Comparison of ENCODE assay signal across 17 cellular contexts in the genomic region with DNA sequence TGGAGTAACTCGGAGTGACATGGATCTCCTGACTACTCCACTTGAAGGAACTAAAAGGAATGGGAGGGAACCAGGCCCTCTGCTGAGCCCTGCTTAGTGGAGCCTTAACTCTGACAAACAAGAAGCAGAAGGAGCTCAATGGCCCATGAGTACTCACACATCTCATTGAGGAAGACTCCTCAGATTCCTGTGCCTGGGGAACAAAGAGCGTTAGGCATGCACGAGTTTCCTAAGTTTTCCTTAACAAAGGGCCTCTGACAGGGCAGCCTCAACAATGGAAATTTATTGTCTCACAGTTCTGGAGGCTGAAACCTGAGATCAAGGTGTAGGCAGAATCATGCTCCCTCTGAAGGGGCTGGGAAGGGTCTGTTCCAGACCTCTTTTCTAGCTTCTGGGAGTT.
"Had no signal": no experiment of that assay in that cellular context is flagged by ENCODE, and none has a peak within 500 bp of the region (broad histone marks: within the 10 kb centered on the region; RNA-seq: fewer than 3 reads in every experiment).

No MANE protein-coding gene starts in this region.

- DNase-seq: activated CD4-positive, alpha-beta T cell treated with anti-CD3 and anti-CD28 coated beads, Interleukin-2, amount 10 ng/mL, durations not matched to agents 7 days and 5 days; activated CD8-positive, alpha-beta memory T cell treated with anti-CD3 and anti-CD28 coated beads for 24 hours; activated naive CD8-positive, alpha-beta T cell treated with anti-CD3 and anti-CD28 coated beads for 36 hours; amygdala; naive thymus-derived CD8-positive, alpha-beta T cell; posterior cingulate gyrus; stimulated activated CD4-positive, alpha-beta T cell treated with anti-CD3 and anti-CD28 coated beads, Interleukin-15, amount 100 ng/mL, for 24 hours; stimulated activated CD4-positive, alpha-beta T cell treated with anti-CD3 and anti-CD28 coated beads, Interleukin-4, amount 100 ng/mL, for 1 hour; stimulated activated naive B cell treated with anti-CD40 and anti-IgM and Interleukin-4, amounts not matched to agents 10 μg/mL and 1 μg/mL and 100 μg/mL, for 72 hours; T-helper 2 cell had no signal

- H3K4me1 ChIP-seq: vagina had no signal

- H3K27ac ChIP-seq: coronary artery, esophagus muscularis mucosa, right atrium auricular region, skin epidermis, tibial nerve, vagina had no signal

- H3K27me3 ChIP-seq: esophagus muscularis mucosa, right atrium auricular region, tibial nerve, vagina had no signal

- H3K4me3 ChIP-seq: coronary artery, esophagus muscularis mucosa, right atrium auricular region, skin epidermis, tibial nerve, vagina had no signal

- H3K9me3 ChIP-seq: esophagus muscularis mucosa, right atrium auricular region, tibial nerve, vagina had no signal

- ATAC-seq: left lobe of liver; naive thymus-derived CD8-positive, alpha-beta T cell; stimulated activated naive B cell treated with anti-CD40 and anti-IgM and Interleukin-4, amounts not matched to agents 10 μg/mL and 1 μg/mL and 100 μg/mL, for 72 hours had no signal

- H3K36me3 ChIP-seq: esophagus muscularis mucosa, right atrium auricular region, tibial nerve, vagina had no signal
